In genomic region chr3:72727726-72728125, GRCh38 we compare ENCODE assay signal across 1 cellular context.
TF ChIP-seq lines count a peak whose summit lies in the region.

No MANE protein-coding gene starts in this region.

TF ChIP-seq in H1, 55 proteins besides CTCF, POLR2A, EP300 and RAD21 (continued from another document):
- TF ChIP-seq HDAC2 (IDR thresholded peaks at IDR 0.05; ENCODE audit: borderline replicate concordance in 1 of 2, low read depth in 2 of 2, low read length in 2 of 2) (no peak), CBX8 (IDR thresholded peaks at IDR 0.05; ENCODE audit: borderline replicate concordance, low read depth, low read length) (no peak), SIX5 (IDR thresholded peaks at IDR 0.05; ENCODE audit: low read depth, low read length) (no peak), SP2 (IDR thresholded peaks at IDR 0.05; ENCODE audit: low read length) (no peak)
